8 cellular contexts compared by ENCODE assay signal in the genomic region with DNA sequence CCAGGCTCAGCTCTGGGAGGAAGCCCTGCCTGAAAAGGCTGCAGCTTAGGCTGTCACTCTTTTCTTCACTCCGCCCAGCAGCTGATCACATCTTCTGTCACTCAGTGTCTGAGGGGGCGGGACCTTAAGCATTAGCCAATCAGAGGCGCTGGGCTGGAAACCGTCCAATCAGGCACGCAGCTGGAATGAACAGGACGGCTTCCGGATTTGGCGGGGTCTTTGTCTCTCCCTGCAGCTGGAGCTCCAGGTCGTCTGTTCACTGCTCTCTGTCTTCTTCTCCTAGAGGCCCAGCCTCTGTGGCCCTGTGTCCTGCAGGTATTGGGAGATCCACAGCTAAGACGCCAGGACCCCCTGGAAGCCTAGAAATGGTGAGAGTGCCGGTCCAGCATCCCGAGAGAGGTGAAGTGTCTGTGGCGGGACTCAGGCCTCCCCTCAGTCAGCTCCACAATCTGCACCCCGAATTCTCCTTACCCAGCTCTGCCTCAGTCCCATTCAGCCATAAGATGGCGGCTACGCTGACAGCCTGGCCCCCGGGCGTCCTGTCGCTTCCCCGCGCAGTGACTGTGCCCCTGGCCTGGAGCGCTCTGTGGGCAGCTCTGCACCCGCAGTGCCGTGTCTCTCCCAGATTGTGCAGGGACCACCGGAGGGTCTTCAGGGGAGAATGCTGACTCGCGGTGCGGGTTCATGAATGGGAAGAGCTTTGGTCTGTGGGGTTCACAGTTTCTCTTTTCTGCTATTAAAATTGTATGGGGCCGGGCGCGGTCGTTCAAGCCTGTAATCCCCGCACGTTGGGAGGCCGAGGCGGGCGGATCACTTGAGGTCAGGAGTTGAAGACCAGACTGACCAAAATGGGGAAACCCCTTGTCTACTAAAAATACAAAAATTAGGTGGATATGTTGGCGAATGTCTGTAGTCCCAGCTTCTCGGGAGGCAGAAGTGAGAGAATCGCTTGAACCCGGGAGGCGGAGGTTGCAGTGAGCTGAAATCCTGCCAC. TPM values are rescaled to one million over a fixed set of nuclear protein-coding genes. Genes with fewer than 3 reads are reported as not detected.
DNase-seq lines count a peak whose midpoint lies in the region; ATAC-seq and TF ChIP-seq lines count a peak whose summit lies in the region.

A gene (plus strand): TSS at position 222 of the 994 bp plus-strand sequence. CDS start 144 bp downstream, at position 366.

- H3K4me3 ChIP-seq in duodenal mucosa (ENCODE audit: low read depth in 1 of 2, low read length in 2 of 2) (peak within 1 kb of the TSS; percentile 92 to 97), lower leg skin (ENCODE audit: low read depth, poor library complexity, severe bottlenecking) (peak within 1 kb of the TSS; percentile 74)

- 1% methylated on average over 35 to 42 of the region's 42 CpGs for WGBS in lower leg skin, 2 donors

- no peaks in the 10 kb centered on the region for H3K4me1 ChIP-seq in duodenal mucosa (ENCODE audit: control insufficient read depth in 1 of 2, insufficient read depth in 2 of 2, low read length in 2 of 2)

- intact Hi-C loops in lower leg skin (cut with DNase I; ENCODE audit: low total_unique reads) = no loop called here

- no peak for TF ChIP-seq CTCF in AG09319 (IDR thresholded peaks at IDR 0.05; ENCODE audit: low read depth, low read length)
- TF ChIP-seq CTCF in lower leg skin (IDR thresholded peaks at IDR 0.05) = no peak

- peak; percentile 98 for ATAC-seq in GM18909 (IDR thresholded peaks at IDR 0.05; ENCODE audit: poor library complexity, unreplicated experiment)
- peak; percentile 97 for ATAC-seq in HG03196 (IDR thresholded peaks at IDR 0.05; ENCODE audit: unreplicated experiment)

- H3K36me3 ChIP-seq in duodenal mucosa (ENCODE audit: control insufficient read depth in 1 of 2, insufficient read depth in 2 of 2, low read length in 2 of 2) = no peaks in the 10 kb centered on the region

- H3K9me3 ChIP-seq in duodenal mucosa (ENCODE audit: control insufficient read depth in 1 of 2, low read length in 2 of 2) = no peaks in the 10 kb centered on the region

- DNase-seq in AG09319 (ENCODE audit: extremely low read depth, low read depth) = peak; percentile 83
- peak; percentile 91 for DNase-seq in NCI-H510A treated with DMSO at 0.1 percent for 48 hours (lab: John Stamatoyannopoulos, UW)
- peak; percentile 93 to 94 for DNase-seq in activated CD4-positive, alpha-beta T cell treated with anti-CD3 and anti-CD28 coated beads, Interleukin-2, amount 50 U/mL, for 4 hours
- DNase-seq in lower leg skin (ENCODE audit: low spot score in 2 of 2) = peak; percentile 97 to 99
- peak; percentile 84 to 93 for DNase-seq in stimulated activated CD4-positive, alpha-beta T cell treated with anti-CD3 and anti-CD28 coated beads, Interleukin-4, amount 100 ng/mL, for 4 hours

- H3K9ac ChIP-seq in duodenal mucosa (ENCODE audit: low read depth in 1 of 2, low read length in 2 of 2) = peak within 1 kb of the TSS; percentile 64 to 73

- no peak within 1 kb of the TSS for H3K27ac ChIP-seq in duodenal mucosa (ENCODE audit: low read depth, low read length)

- H3K27me3 ChIP-seq in duodenal mucosa (ENCODE audit: control insufficient read depth in 1 of 2, insufficient read depth in 2 of 2, low read length in 2 of 2) = no peaks in the 10 kb centered on the region

- TF ChIP-seq POLR2A in lower leg skin (IDR thresholded peaks at IDR 0.05) = no peak

RNA-seq across cellular contexts. Expression of the gene that starts here (rescaled TPM):
- total RNA-seq in lower leg skin = 1 to 10 TPM in 3 of 4 donors, under 1 TPM in 1; 0.76 to 8.1 (median 4.7) TPM
